ENCODE assay signal across 4 cellular contexts in the genomic region with DNA sequence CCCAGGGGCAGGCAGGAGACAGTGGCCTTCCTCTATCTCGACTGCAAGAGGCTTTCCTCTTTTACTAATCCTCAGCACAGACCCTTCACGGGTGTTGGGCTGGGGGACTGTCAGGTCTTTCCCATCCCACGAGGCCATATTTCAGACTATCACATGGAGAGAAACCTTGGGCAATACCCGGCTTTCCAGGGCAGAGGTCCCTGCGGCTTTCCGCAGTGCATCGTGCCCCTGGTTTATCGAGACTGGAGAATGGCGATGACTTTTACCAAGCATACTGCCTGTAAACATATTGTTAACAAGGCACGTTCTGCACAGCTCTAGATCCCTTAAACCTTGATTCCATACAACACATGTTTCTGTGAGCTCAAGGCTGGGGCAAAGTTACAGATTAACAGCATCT. TPM values are rescaled to one million over a fixed set of nuclear protein-coding genes. Genes with fewer than 3 reads are reported as not detected.
A peak's percentile ranks its signal among the peaks of the same experiment; 100 is the strongest.
DNase-seq lines count a peak whose midpoint lies in the region; TF ChIP-seq lines count a peak whose summit lies in the region.
"Not testable (repeated sequence)": the region's sequence is repeated elsewhere in the genome, so short reads cannot be mapped to it uniquely, and the experiment has no call there.

No MANE protein-coding gene starts in this region.

- BruUV-seq in Caco-2 (replicated peaks; lab: Mats Ljungman, UMichigan) = not testable (repeated sequence)

- H3K9me3 ChIP-seq in Caco-2 = not testable (repeated sequence)

- H3K27ac Mint-ChIP-seq in Caco-2 (ENCODE audit: unreplicated experiment); activated CD4-positive, alpha-beta memory T cell treated with anti-CD3 and anti-CD28 coated beads, Interleukin-2, amount 10 ng/mL, durations not matched to agents 7 days and 5 days; nephron progenitor cell: not testable (repeated sequence)
- H3K27ac Mint-ChIP-seq in brain = peak overlapping the region in 2 of 5 experiments; percentile 64 to 77

- not testable (repeated sequence) for H3K27me3 ChIP-seq in Caco-2 (replicated peaks; ENCODE audit: control insufficient read depth, insufficient read depth, low read length)

- H3K36me3 ChIP-seq in Caco-2 (ENCODE audit: control insufficient read depth, insufficient read depth, low read length) = not testable (repeated sequence)

- H3K27me3 Mint-ChIP-seq in Caco-2 (ENCODE audit: insufficient read depth, unreplicated experiment); activated CD4-positive, alpha-beta memory T cell treated with anti-CD3 and anti-CD28 coated beads, Interleukin-2, amount 10 ng/mL, durations not matched to agents 7 days and 5 days; brain; nephron progenitor cell (ENCODE audit: low read depth, poor library complexity): not testable (repeated sequence)

- not testable (repeated sequence) for DNase-seq in Caco-2; activated CD4-positive, alpha-beta memory T cell treated with anti-CD3 and anti-CD28 coated beads, Interleukin-2, amount 10 ng/mL, durations not matched to agents 7 days and 5 days; nephron progenitor cell

- H3K4me3 Mint-ChIP-seq in Caco-2 (ENCODE audit: unreplicated experiment) (peak overlapping the region; percentile 86), brain (peak overlapping the region; percentile 97 to 99 (median 98)), nephron progenitor cell (peak overlapping the region; percentile 97)
- peak overlapping the region; percentile 90 for H3K4me3 Mint-ChIP-seq in activated CD4-positive, alpha-beta memory T cell treated with anti-CD3 and anti-CD28 coated beads, Interleukin-2, amount 10 ng/mL, durations not matched to agents 7 days and 5 days

- not testable (repeated sequence) for H3K9me3 Mint-ChIP-seq in Caco-2 (ENCODE audit: unreplicated experiment); activated CD4-positive, alpha-beta memory T cell treated with anti-CD3 and anti-CD28 coated beads, Interleukin-2, amount 10 ng/mL, durations not matched to agents 7 days and 5 days; brain; nephron progenitor cell

- H3K4me1 ChIP-seq in Caco-2 = peaks cover 10% of the 10 kb centered on the region

- intact Hi-C loops in Caco-2 (cut with micrococcal nuclease; ENCODE audit: unreplicated experiment) = not testable (repeated sequence)

- not testable (repeated sequence) for H3K4me3 ChIP-seq in Caco-2 (ENCODE audit: low read depth, low read length)

- CTCF ChIA-PET in Caco-2 (lab: Charles Lee); activated CD4-positive, alpha-beta memory T cell treated with anti-CD3 and anti-CD28 coated beads, Interleukin-2, amount 10 ng/mL, durations not matched to agents 7 days and 5 days (lab: Charles Lee): not testable (repeated sequence)

- POLR2A ChIA-PET in Caco-2 (lab: Charles Lee); activated CD4-positive, alpha-beta memory T cell treated with anti-CD3 and anti-CD28 coated beads, Interleukin-2, amount 10 ng/mL, durations not matched to agents 7 days and 5 days (lab: Charles Lee): not testable (repeated sequence)

- H3K4me1 Mint-ChIP-seq in Caco-2 (ENCODE audit: low read depth, unreplicated experiment) (peaks cover 15% of the 10 kb centered on the region), brain (peaks cover 34% of the 10 kb centered on the region), nephron progenitor cell (peaks cover 31% of the 10 kb centered on the region)
- peaks cover 28% of the 10 kb centered on the region for H3K4me1 Mint-ChIP-seq in activated CD4-positive, alpha-beta memory T cell treated with anti-CD3 and anti-CD28 coated beads, Interleukin-2, amount 10 ng/mL, durations not matched to agents 7 days and 5 days

- peaks cover 21% of the 10 kb centered on the region for H3K36me3 Mint-ChIP-seq in Caco-2 (ENCODE audit: insufficient read depth, unreplicated experiment)
- H3K36me3 Mint-ChIP-seq in activated CD4-positive, alpha-beta memory T cell treated with anti-CD3 and anti-CD28 coated beads, Interleukin-2, amount 10 ng/mL, durations not matched to agents 7 days and 5 days (ENCODE audit: low read depth) = peaks cover 19% of the 10 kb centered on the region
- H3K36me3 Mint-ChIP-seq in brain; nephron progenitor cell (ENCODE audit: low read depth): not testable (repeated sequence)

- TF ChIP-seq CTCF in Caco-2 (IDR thresholded peaks at IDR 0.05; ENCODE audit: insufficient read depth in 1 of 2, low read depth in 1 of 2, low read length in 1 of 2, severe bottlenecking in 1 of 2, unreplicated experiment in 1 of 2); brain (conservative IDR thresholded peaks at IDR 0.05); nephron progenitor cell (IDR thresholded peaks at IDR 0.05): not testable (repeated sequence)

RNA-seq across cellular contexts. Expression of gene RTEL1, which starts 2.1 kb away (rescaled TPM):
- 51.1 and 61.6 TPM in 2 replicates for total RNA-seq in Caco-2 (2022)
- 10 to 100 TPM; 29.2 to 30.0 TPM for total RNA-seq in activated CD4-positive, alpha-beta memory T cell treated with anti-CD3 and anti-CD28 coated beads, Interleukin-2, amount 10 ng/mL, durations not matched to agents 7 days and 5 days
- 8.6 TPM for polyA plus RNA-seq in brain (ENCODE audit: insufficient read depth, low read depth, low replicate concordance)

RNA-seq across cellular contexts. Expression of gene STMN3, which starts 7.0 kb away (rescaled TPM):
- total RNA-seq in Caco-2 (2022) = 27.4 and 27.9 TPM in 2 replicates
- total RNA-seq in activated CD4-positive, alpha-beta memory T cell treated with anti-CD3 and anti-CD28 coated beads, Interleukin-2, amount 10 ng/mL, durations not matched to agents 7 days and 5 days = 10 to 100 TPM; 20.9 to 23.8 TPM
- polyA plus RNA-seq in brain (ENCODE audit: insufficient read depth, low read depth, low replicate concordance) = 455 TPM

RNA-seq across cellular contexts. Expression of gene GMEB2, which starts 33.3 kb away (rescaled TPM):
- 20.6 and 21.5 TPM in 2 replicates for total RNA-seq in Caco-2 (2022)
- total RNA-seq in activated CD4-positive, alpha-beta memory T cell treated with anti-CD3 and anti-CD28 coated beads, Interleukin-2, amount 10 ng/mL, durations not matched to agents 7 days and 5 days = 10 to 100 TPM; 17.9 to 18.5 TPM
- 13.6 TPM for polyA plus RNA-seq in brain (ENCODE audit: insufficient read depth, low read depth, low replicate concordance)

RNA-seq across cellular contexts. Expression of gene TNFRSF6B, which starts 36.3 kb away (rescaled TPM):
- not detected in 2 replicates for total RNA-seq in Caco-2 (2022)
- total RNA-seq in activated CD4-positive, alpha-beta memory T cell treated with anti-CD3 and anti-CD28 coated beads, Interleukin-2, amount 10 ng/mL, durations not matched to agents 7 days and 5 days = not detected
- 7.1 TPM for polyA plus RNA-seq in brain (ENCODE audit: insufficient read depth, low read depth, low replicate concordance)

RNA-seq across cellular contexts. Expression of gene ARFRP1, which starts 47.6 kb away (rescaled TPM):
- 119 and 126 TPM in 2 replicates for total RNA-seq in Caco-2 (2022)
- total RNA-seq in activated CD4-positive, alpha-beta memory T cell treated with anti-CD3 and anti-CD28 coated beads, Interleukin-2, amount 10 ng/mL, durations not matched to agents 7 days and 5 days = 10 to 100 TPM; 52.9 to 53.4 TPM
- 49.6 TPM for polyA plus RNA-seq in brain (ENCODE audit: insufficient read depth, low read depth, low replicate concordance)
